ENCODE assay signal across 9 cellular contexts in the genomic region with DNA sequence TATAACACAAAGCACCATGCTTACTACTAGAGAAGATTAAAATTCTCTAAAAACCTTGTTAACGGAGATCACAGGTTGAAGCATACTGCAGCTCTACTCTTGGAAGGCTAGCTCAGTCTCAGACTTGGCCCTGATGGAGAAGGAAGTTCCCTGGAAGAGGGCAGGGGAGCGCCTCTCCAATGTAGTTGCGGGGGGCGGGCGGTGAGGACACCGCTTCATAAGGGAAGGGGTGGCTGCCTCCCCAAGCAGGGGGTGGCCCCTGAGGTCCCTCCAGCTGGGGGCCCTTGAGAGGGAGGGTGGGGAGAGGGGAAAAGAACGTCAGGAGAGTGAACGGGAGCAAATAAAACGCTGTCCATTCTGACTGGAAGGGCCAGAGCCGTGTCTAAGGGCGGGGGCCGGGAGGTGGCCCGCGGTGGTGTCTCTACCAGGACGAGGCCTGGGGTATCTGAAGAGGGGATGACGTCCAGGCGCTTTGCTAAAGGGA. TPM values are rescaled to one million over a fixed set of nuclear protein-coding genes. Genes with fewer than 3 reads are reported as not detected.
DNase-seq lines count a peak whose midpoint lies in the region; ATAC-seq and TF ChIP-seq lines count a peak whose summit lies in the region.
"Had no signal": no experiment of that assay in that cellular context is flagged by ENCODE, and none has a peak within 500 bp of the region (broad histone marks: within the 10 kb centered on the region; RNA-seq: fewer than 3 reads in every experiment).

No MANE protein-coding gene starts in this region.

- H2AFZ ChIP-seq in Loucy (ENCODE audit: low read length): peak overlapping the region; percentile 100

- H3K4me1 ChIP-seq in Loucy (ENCODE audit: insufficient read depth, low read length, poor library complexity, severe bottlenecking) (peaks cover 35% of the 10 kb centered on the region), rectal smooth muscle tissue (ENCODE audit: control insufficient read depth, insufficient read depth, low read length) (peaks cover 25% of the 10 kb centered on the region)

- peaks cover 43% of the 10 kb centered on the region for H3K79me2 ChIP-seq in Loucy (ENCODE audit: insufficient read depth, low read length)

- peaks cover 3% of the 10 kb centered on the region for H3K9me3 Mint-ChIP-seq in activated T-helper 2 cell treated with anti-CD3 and anti-CD28 coated beads, Interferon-gamma antibody, Interleukin-2, Interleukin-4, amounts not matched to agents 10 μg/mL and 5 μg/mL and 100 μg/mL, durations not matched to agents 14 hours and 24 hours and 36 hours

- H4K20me1 ChIP-seq in Loucy (ENCODE audit: insufficient read depth, low read length, poor library complexity, severe bottlenecking): peaks cover 34% of the 10 kb centered on the region

- ATAC-seq in GM21528 (IDR thresholded peaks at IDR 0.05; ENCODE audit: low FRiP score, unreplicated experiment) (peak; percentile 10), left cardiac atrium (peak; percentile 47 to 67), GM18517 (IDR thresholded peaks at IDR 0.05; ENCODE audit: unreplicated experiment) (no peak), HG03097 (IDR thresholded peaks at IDR 0.05; ENCODE audit: low FRiP score, unreplicated experiment) (no peak)

- no peaks in the 10 kb centered on the region; the same call in 1 of the 2 replicates for H3F3A ChIP-seq in Loucy (ENCODE audit: low read depth)

- peak overlapping the region; percentile 76 for H3K4me2 ChIP-seq in Loucy (ENCODE audit: low read depth, low read length, poor library complexity, severe bottlenecking)

- H3K4me3 ChIP-seq in Loucy (ENCODE audit: low read length, poor library complexity, severe bottlenecking) (peak overlapping the region; percentile 85), rectal smooth muscle tissue (ENCODE audit: low read length) (peak overlapping the region; percentile 71)

- no peak overlapping the region for H3K4me3 Mint-ChIP-seq in activated T-helper 2 cell treated with anti-CD3 and anti-CD28 coated beads, Interferon-gamma antibody, Interleukin-2, Interleukin-4, amounts not matched to agents 10 μg/mL and 5 μg/mL and 100 μg/mL, durations not matched to agents 14 hours and 24 hours and 36 hours (ENCODE audit: low read depth)
- H3K4me3 Mint-ChIP-seq: activated naive CD8-positive, alpha-beta T cell had no signal

- H3K9me3 ChIP-seq in Loucy (ENCODE audit: insufficient read depth, low read depth, low read length): no peaks in the 10 kb centered on the region

- peaks cover 2% of the 10 kb centered on the region for H3K4me1 Mint-ChIP-seq in activated T-helper 2 cell treated with anti-CD3 and anti-CD28 coated beads, Interferon-gamma antibody, Interleukin-2, Interleukin-4, amounts not matched to agents 10 μg/mL and 5 μg/mL and 100 μg/mL, durations not matched to agents 14 hours and 24 hours and 36 hours (ENCODE audit: low read depth)

- intact Hi-C loops in activated T-helper 2 cell treated with anti-CD3 and anti-CD28 coated beads, Interferon-gamma antibody, Interleukin-2, Interleukin-4, amounts not matched to agents 10 μg/mL and 5 μg/mL and 100 μg/mL, durations not matched to agents 14 hours and 24 hours and 36 hours (cut with micrococcal nuclease): loop anchor here (2.0 to 10.0 kb wide), 4 partner anchors 42 to 1384 kb away; a partner anchor contains a TSS
- intact Hi-C loops in left cardiac atrium (cut with DNase I): no loop called here

- peak; percentile 23 for DNase-seq in Daoy (ENCODE audit: low read depth)
- no peak for DNase-seq in activated T-helper 2 cell treated with anti-CD3 and anti-CD28 coated beads, Interferon-gamma antibody, Interleukin-2, Interleukin-4, amounts not matched to agents 10 μg/mL and 5 μg/mL and 100 μg/mL, durations not matched to agents 14 hours and 24 hours and 36 hours (ENCODE audit: low spot score)
- peak; percentile 57 for DNase-seq in left cardiac atrium

- H3K27ac ChIP-seq in rectal smooth muscle tissue (ENCODE audit: low read depth, low read length): peak overlapping the region; percentile 99

- peak overlapping the region; percentile 95 for H3K9ac ChIP-seq in Loucy (ENCODE audit: low read depth, low read length, poor library complexity, severe bottlenecking)
- H3K9ac ChIP-seq in rectal smooth muscle tissue (ENCODE audit: low read length): peak overlapping the region; percentile 96

- no peaks in the 10 kb centered on the region for H3K9me2 ChIP-seq in Loucy (replicated peaks; ENCODE audit: low read depth, low read length)

- H3K27ac Mint-ChIP-seq in activated T-helper 2 cell treated with anti-CD3 and anti-CD28 coated beads, Interferon-gamma antibody, Interleukin-2, Interleukin-4, amounts not matched to agents 10 μg/mL and 5 μg/mL and 100 μg/mL, durations not matched to agents 14 hours and 24 hours and 36 hours: peak overlapping the region; percentile 64
- H3K27ac Mint-ChIP-seq: activated naive CD8-positive, alpha-beta T cell had no signal

- H3K27me3 ChIP-seq in Loucy (ENCODE audit: insufficient read depth, low read length, poor library complexity, severe bottlenecking) (no peaks in the 10 kb centered on the region), rectal smooth muscle tissue (ENCODE audit: control insufficient read depth, insufficient read depth, low read length) (no peaks in the 10 kb centered on the region)

- peaks cover 22% of the 10 kb centered on the region for H3K27me3 Mint-ChIP-seq in activated T-helper 2 cell treated with anti-CD3 and anti-CD28 coated beads, Interferon-gamma antibody, Interleukin-2, Interleukin-4, amounts not matched to agents 10 μg/mL and 5 μg/mL and 100 μg/mL, durations not matched to agents 14 hours and 24 hours and 36 hours (ENCODE audit: low read depth)

- H3K36me3 Mint-ChIP-seq in activated T-helper 2 cell treated with anti-CD3 and anti-CD28 coated beads, Interferon-gamma antibody, Interleukin-2, Interleukin-4, amounts not matched to agents 10 μg/mL and 5 μg/mL and 100 μg/mL, durations not matched to agents 14 hours and 24 hours and 36 hours (ENCODE audit: low read depth): peaks cover 2% of the 10 kb centered on the region
- H3K36me3 Mint-ChIP-seq: activated naive CD8-positive, alpha-beta T cell had no signal

- H3K36me3 ChIP-seq in Loucy (ENCODE audit: insufficient read depth, low read length) (no peaks in the 10 kb centered on the region), rectal smooth muscle tissue (ENCODE audit: control insufficient read depth, insufficient read depth, low read length) (no peaks in the 10 kb centered on the region)

- TF ChIP-seq CTCF in Loucy (conservative IDR thresholded peaks at IDR 0.05; ENCODE audit: low read length): no peak

RNA-seq across cellular contexts. Expression of a gene that starts 0.6 kb away (rescaled TPM):
- total RNA-seq in Daoy (2014; rRNA removed; shearing (Covaris generic)): 32.9 and 34.5 TPM in 2 replicates
- total RNA-seq in activated T-helper 2 cell treated with anti-CD3 and anti-CD28 coated beads, Interferon-gamma antibody, Interleukin-2, Interleukin-4, amounts not matched to agents 10 μg/mL and 5 μg/mL and 100 μg/mL, durations not matched to agents 14 hours and 24 hours and 36 hours: 52.1 and 55.8 TPM in 2 replicates
- total RNA-seq in left cardiac atrium: 10 to 100 TPM; 48.3 to 56.4 TPM

Comparison
In these comparisons a context has a peak if more than half of its experiments do, and no peak if none do; other contexts are left out.
1. ATAC-seq: peak in GM21528 (single experiment) and left cardiac atrium (2 of 2); none in GM18517 (single experiment) and HG03097 (single experiment).